ENCODE assay signal across 1 cellular context in the genomic region with DNA sequence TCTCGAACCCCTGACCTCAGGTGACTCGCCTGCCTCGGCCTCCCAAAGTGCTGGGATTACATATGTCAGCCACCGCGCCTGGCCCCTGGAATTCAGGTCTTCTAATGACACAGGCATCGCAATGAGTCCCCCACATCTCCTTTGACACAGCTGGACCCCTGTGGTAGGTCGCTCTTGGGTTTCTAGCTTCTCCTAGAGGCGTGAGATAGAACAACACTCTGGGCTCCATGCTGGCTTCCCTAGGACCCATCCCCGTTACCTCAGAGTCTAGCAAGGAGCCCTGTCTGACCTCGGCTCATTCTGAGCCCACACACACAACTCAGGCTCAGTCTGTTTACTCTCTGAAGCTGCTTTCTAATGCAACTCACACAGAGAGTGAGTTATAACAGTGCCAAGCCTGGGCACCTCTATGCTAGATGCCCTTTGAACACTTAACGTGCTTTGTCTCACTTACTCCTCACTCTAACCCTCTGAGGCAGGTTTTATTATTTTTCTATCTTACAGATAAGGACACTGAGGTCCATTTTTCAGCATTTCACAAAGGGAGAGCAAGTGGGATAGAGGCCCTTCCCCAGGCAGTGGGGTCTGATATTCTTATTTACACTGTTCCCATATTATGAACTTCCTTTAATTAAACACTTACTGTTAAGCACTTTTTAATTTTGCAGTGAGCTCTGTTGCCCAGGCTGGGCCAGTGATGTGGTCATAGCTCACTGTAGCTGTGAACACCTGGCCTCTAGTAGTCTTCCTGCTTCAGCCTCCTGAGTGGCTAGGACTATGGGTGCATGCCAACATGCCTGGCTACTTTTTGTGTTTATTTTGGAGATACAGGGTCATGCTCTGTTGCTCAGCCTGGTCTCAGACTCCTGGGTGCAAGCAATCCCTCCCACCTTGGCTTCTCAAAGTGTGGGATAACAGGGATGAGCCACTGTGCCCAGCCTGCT.
TF ChIP-seq lines count a peak whose summit lies in the region.

No MANE protein-coding gene starts in this region.

TF ChIP-seq in WTC11, 78 proteins besides CTCF, POLR2A, EP300 and RAD21 (continued from another document):
- TF ChIP-seq, protein P1, sequence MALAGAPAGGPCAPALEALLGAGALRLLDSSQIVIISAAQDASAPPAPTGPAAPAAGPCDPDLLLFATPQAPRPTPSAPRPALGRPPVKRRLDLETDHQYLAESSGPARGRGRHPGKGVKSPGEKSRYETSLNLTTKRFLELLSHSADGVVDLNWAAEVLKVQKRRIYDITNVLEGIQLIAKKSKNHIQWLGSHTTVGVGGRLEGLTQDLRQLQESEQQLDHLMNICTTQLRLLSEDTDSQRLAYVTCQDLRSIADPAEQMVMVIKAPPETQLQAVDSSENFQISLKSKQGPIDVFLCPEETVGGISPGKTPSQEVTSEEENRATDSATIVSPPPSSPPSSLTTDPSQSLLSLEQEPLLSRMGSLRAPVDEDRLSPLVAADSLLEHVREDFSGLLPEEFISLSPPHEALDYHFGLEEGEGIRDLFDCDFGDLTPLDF (CRISPR knock-in tag; IDR thresholded peaks at IDR 0.05): no peak
- TF ChIP-seq, protein P2, sequence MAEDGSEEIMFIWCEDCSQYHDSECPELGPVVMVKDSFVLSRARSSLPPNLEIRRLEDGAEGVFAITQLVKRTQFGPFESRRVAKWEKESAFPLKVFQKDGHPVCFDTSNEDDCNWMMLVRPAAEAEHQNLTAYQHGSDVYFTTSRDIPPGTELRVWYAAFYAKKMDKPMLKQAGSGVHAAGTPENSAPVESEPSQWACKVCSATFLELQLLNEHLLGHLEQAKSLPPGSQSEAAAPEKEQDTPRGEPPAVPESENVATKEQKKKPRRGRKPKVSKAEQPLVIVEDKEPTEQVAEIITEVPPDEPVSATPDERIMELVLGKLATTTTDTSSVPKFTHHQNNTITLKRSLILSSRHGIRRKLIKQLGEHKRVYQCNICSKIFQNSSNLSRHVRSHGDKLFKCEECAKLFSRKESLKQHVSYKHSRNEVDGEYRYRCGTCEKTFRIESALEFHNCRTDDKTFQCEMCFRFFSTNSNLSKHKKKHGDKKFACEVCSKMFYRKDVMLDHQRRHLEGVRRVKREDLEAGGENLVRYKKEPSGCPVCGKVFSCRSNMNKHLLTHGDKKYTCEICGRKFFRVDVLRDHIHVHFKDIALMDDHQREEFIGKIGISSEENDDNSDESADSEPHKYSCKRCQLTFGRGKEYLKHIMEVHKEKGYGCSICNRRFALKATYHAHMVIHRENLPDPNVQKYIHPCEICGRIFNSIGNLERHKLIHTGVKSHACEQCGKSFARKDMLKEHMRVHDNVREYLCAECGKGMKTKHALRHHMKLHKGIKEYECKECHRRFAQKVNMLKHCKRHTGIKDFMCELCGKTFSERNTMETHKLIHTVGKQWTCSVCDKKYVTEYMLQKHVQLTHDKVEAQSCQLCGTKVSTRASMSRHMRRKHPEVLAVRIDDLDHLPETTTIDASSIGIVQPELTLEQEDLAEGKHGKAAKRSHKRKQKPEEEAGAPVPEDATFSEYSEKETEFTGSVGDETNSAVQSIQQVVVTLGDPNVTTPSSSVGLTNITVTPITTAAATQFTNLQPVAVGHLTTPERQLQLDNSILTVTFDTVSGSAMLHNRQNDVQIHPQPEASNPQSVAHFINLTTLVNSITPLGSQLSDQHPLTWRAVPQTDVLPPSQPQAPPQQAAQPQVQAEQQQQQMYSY (CRISPR knock-in tag; IDR thresholded peaks at IDR 0.05): no peak
- no peak for TF ChIP-seq SMAD3 (CRISPR knock-in tag; IDR thresholded peaks at IDR 0.05; ENCODE audit: borderline replicate concordance)
- no peak for TF ChIP-seq FOXJ3 (CRISPR knock-in tag; IDR thresholded peaks at IDR 0.05; ENCODE audit: borderline replicate concordance)
- TF ChIP-seq CREB1 (CRISPR knock-in tag; IDR thresholded peaks at IDR 0.05): no peak
- TF ChIP-seq, protein P3, sequence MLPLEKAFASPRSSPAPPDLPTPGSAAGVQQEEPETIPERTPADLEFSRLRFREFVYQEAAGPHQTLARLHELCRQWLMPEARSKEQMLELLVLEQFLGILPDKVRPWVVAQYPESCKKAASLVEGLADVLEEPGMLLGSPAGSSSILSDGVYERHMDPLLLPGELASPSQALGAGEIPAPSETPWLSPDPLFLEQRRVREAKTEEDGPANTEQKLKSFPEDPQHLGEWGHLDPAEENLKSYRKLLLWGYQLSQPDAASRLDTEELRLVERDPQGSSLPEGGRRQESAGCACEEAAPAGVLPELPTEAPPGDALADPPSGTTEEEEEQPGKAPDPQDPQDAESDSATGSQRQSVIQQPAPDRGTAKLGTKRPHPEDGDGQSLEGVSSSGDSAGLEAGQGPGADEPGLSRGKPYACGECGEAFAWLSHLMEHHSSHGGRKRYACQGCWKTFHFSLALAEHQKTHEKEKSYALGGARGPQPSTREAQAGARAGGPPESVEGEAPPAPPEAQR (CRISPR knock-in tag; IDR thresholded peaks at IDR 0.05): no peak
- no peak for TF ChIP-seq ZBTB21 (CRISPR knock-in tag; IDR thresholded peaks at IDR 0.05; ENCODE audit: borderline replicate concordance)
- no peak for TF ChIP-seq TP53 (CRISPR knock-in tag; IDR thresholded peaks at IDR 0.05)
- TF ChIP-seq ERG (CRISPR knock-in tag; IDR thresholded peaks at IDR 0.05): no peak
- no peak for TF ChIP-seq CREM (CRISPR knock-in tag; IDR thresholded peaks at IDR 0.05)
- TF ChIP-seq, protein P4, sequence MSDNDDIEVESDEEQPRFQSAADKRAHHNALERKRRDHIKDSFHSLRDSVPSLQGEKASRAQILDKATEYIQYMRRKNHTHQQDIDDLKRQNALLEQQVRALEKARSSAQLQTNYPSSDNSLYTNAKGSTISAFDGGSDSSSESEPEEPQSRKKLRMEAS (CRISPR knock-in tag; IDR thresholded peaks at IDR 0.05): no peak
